8 cellular contexts compared by ENCODE assay signal in the genomic region with DNA sequence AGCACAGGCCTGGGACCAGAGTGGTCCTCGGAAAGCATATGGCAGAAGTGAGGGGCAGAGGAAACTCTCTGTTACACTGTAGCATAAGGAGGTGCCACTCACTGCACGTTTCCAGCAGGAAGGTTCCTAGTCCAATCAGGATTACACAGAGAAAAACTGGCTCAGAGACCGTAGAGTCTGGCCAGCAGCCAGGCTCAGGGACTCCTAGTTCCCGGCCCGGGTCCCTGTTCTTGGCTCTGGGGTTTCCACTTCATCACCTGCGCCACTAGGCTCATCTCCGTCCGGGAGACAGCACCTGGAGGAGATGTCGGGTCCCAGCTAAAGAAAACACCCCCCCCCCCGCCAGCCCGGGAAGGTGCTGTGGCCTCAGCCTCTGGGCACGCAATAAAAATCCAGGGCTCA. TPM values are rescaled to one million over a fixed set of nuclear protein-coding genes. Genes with fewer than 3 reads are reported as not detected.
DNase-seq lines count a peak whose midpoint lies in the region; ATAC-seq and TF ChIP-seq lines count a peak whose summit lies in the region.

No MANE protein-coding gene starts in this region.

- TF ChIP-seq POLR2A in gastroesophageal sphincter (IDR thresholded peaks at IDR 0.05) = no peak

- H3K9me3 ChIP-seq in gastroesophageal sphincter (no peaks in the 10 kb centered on the region), osteoblast (ENCODE audit: low read depth, low read length) (no peaks in the 10 kb centered on the region)

- H3K4me3 ChIP-seq in WI38 (ENCODE audit: low read depth, low read length) (peak overlapping the region; percentile 74), gastroesophageal sphincter (peak overlapping the region; percentile 62 to 87), osteoblast (ENCODE audit: insufficient read depth, low read length) (peak overlapping the region; percentile 71)

- ATAC-seq in gastroesophageal sphincter (no peak), HG03196 (IDR thresholded peaks at IDR 0.05; ENCODE audit: unreplicated experiment) (no peak)

- TF ChIP-seq EP300 in gastroesophageal sphincter (IDR thresholded peaks at IDR 0.05) = no peak

- H3K27me3 ChIP-seq in gastroesophageal sphincter (peaks cover 2% of the 10 kb centered on the region), osteoblast (ENCODE audit: insufficient read depth, low read length) (peaks cover 4% of the 10 kb centered on the region)

- peak overlapping the region; percentile 77 for H3K4me2 ChIP-seq in osteoblast (ENCODE audit: insufficient read depth, low read length)

- peaks cover 4% of the 10 kb centered on the region for H4K20me1 ChIP-seq in osteoblast (ENCODE audit: insufficient read depth, low read length)

- H2AFZ ChIP-seq in osteoblast (ENCODE audit: low read length) = peak overlapping the region; percentile 65

- TF ChIP-seq CTCF in C4-2B (conservative IDR thresholded peaks at IDR 0.05) (no peak), WI38 (IDR thresholded peaks at IDR 0.05; ENCODE audit: low read depth, low read length) (no peak), gastroesophageal sphincter (IDR thresholded peaks at IDR 0.05) (no peak), osteoblast (IDR thresholded peaks at IDR 0.05; ENCODE audit: extremely low read depth, low read depth, low read length) (no peak), GM10266 (IDR thresholded peaks at IDR 0.05; ENCODE audit: control insufficient read depth, insufficient read depth, low read depth, missing control alignments) (no peak)

- no CpG with 5 or more reads among the region's 12 CpGs for WGBS in gastroesophageal sphincter (ENCODE audit: low coverage in 1 of 2), 2 donors

- peaks cover 0 to 30% (median 12%) of the 10 kb centered on the region in 3 donors for H3K4me1 ChIP-seq in gastroesophageal sphincter
- H3K4me1 ChIP-seq in osteoblast (ENCODE audit: insufficient read depth, low read length) = peaks cover 11% of the 10 kb centered on the region

- H3K36me3 ChIP-seq in gastroesophageal sphincter (peaks cover 0 to 24% of the 10 kb centered on the region in 2 donors), osteoblast (ENCODE audit: insufficient read depth, low read length) (no peaks in the 10 kb centered on the region)

- DNase-seq in HT1080 (ENCODE audit: low read depth) (peak; percentile 15), osteoblast (ENCODE audit: insufficient read length, low spot score, missing footprints) (peak; percentile 81), T-helper 9 cell (no peak), GM10266 (ENCODE audit: extremely low spot score) (no peak)

- H3K27ac ChIP-seq in C4-2B = peak overlapping the region; percentile 97
- peak overlapping the region in 3 of 4 donors; percentile 86 to 96 (median 90) for H3K27ac ChIP-seq in gastroesophageal sphincter
- H3K27ac ChIP-seq in osteoblast (ENCODE audit: low read depth, low read length) = no peak overlapping the region

- peaks cover 11% of the 10 kb centered on the region for H3K79me2 ChIP-seq in osteoblast (ENCODE audit: insufficient read depth, low read length)

RNA-seq across cellular contexts. Expression of gene TTLL12, which starts 1.1 kb away (rescaled TPM):
- 102 and 113 TPM in 2 replicates for total RNA-seq in HT1080 (2014; rRNA removed; shearing (Covaris generic))
- polyA plus RNA-seq in HT1080 (2015; cell fraction: cytosol; rRNA removed) = 85.4 and 90.9 TPM in 2 replicates
- polyA plus RNA-seq in HT1080 (2015; cell fraction: nucleus; rRNA removed) = 78.7 and 86.7 TPM in 2 replicates
- total RNA-seq in gastroesophageal sphincter (10 to 100 TPM; 20.8 to 34.5 (median 23.4) TPM), osteoblast (29.0 and 29.2 TPM in 2 replicates)

RNA-seq across cellular contexts. Expression of gene TSPO, which starts 34.5 kb away (rescaled TPM):
- 304 and 404 TPM in 2 replicates for total RNA-seq in HT1080 (2014; rRNA removed; shearing (Covaris generic))
- polyA plus RNA-seq in HT1080 (2015; cell fraction: cytosol; rRNA removed) = 423 and 488 TPM in 2 replicates
- polyA plus RNA-seq in HT1080 (2015; cell fraction: nucleus; rRNA removed) = 188 and 206 TPM in 2 replicates
- total RNA-seq in gastroesophageal sphincter = 100 to 1,000 TPM; 112 to 240 (median 178) TPM
- total RNA-seq in osteoblast = 274 and 297 TPM in 2 replicates

RNA-seq across cellular contexts. Expression of gene MCAT, which starts 42.7 kb away (rescaled TPM):
- total RNA-seq in HT1080 (2014; rRNA removed; shearing (Covaris generic)) = 22.5 and 34.6 TPM in 2 replicates
- 23.0 and 24.4 TPM in 2 replicates for polyA plus RNA-seq in HT1080 (2015; cell fraction: cytosol; rRNA removed)
- polyA plus RNA-seq in HT1080 (2015; cell fraction: nucleus; rRNA removed) = 13.7 and 16.5 TPM in 2 replicates
- total RNA-seq in gastroesophageal sphincter (10 to 100 TPM; 15.8 to 21.7 (median 19.2) TPM), osteoblast (12.7 and 21.4 TPM in 2 replicates)

Comparison
In these comparisons a context has a peak if more than half of its experiments do, and no peak if none do; other contexts are left out.
1. DNase-seq: peak in HT1080 (single experiment) and osteoblast (single experiment); none in T-helper 9 cell (single experiment) and GM10266 (single experiment).
2. Peak in every context shown above with its lines, with median percentiles within 50 percentile points of each other: H3K4me3 ChIP-seq.